17 cellular contexts compared by ENCODE assay signal in the genomic region with DNA sequence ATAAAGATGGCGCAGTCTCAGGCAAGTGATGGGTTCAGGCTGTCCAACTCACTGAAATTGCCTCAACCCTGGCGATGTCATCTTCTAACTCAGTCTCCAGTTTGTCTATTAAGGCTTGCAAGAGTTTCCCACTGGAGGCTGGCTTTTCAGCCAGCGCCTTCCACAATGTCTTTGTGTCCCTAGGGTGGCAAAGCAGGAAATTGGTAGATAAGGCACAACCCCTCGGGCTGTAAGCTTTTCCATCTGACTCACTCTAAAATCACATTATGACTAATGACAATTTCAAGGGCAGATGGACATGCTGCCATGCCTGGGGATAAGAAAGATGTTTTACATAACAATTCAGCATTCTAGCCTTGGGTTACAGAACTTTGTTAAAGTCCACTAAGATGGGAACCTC.
DNase-seq lines count a peak whose midpoint lies in the region; ATAC-seq and TF ChIP-seq lines count a peak whose summit lies in the region.
"Had no signal": no experiment of that assay in that cellular context is flagged by ENCODE, and none has a peak within 500 bp of the region (broad histone marks: within the 10 kb centered on the region; RNA-seq: fewer than 3 reads in every experiment).

No MANE protein-coding gene starts in this region.

- ATAC-seq in SK-N-SH treated with all-trans-retinoic acid at 6 μM for 48 hours (no peak), mucosa of descending colon (no peak)
- ATAC-seq: effector memory CD8-positive, alpha-beta T cell had no signal

- H3K36me3 ChIP-seq in A673 (ENCODE audit: insufficient read depth, low read length, poor library complexity, severe bottlenecking) (no peaks in the 10 kb centered on the region), mucosa of descending colon (ENCODE audit: low read depth) (no peaks in the 10 kb centered on the region)
- H3K36me3 ChIP-seq: suprapubic skin had no signal

- peak; percentile 88 for DNase-seq in A673 (ENCODE audit: low spot score)
- peak; percentile 69 for DNase-seq in HS-5 (ENCODE audit: low read depth)
- DNase-seq in glomerular visceral epithelial cell (ENCODE audit: extremely low spot score), result peak; percentile 23
- no peak for DNase-seq in mucosa of descending colon
- no peak for DNase-seq in effector CD8-positive, alpha-beta T cell (lab: John Stamatoyannopoulos, UW)
- DNase-seq in SIG-M5 treated with dmso at 0.1 percent for 504 hours (lab: John Stamatoyannopoulos, UW; ENCODE audit: unreplicated experiment), result no peak
- no peak for DNase-seq in DMS153 (lab: John Stamatoyannopoulos, UW)
- DNase-seq: activated CD8-positive, alpha-beta memory T cell treated with anti-CD3 and anti-CD28 coated beads for 24 hours; activated gamma-delta T cell; effector memory CD8-positive, alpha-beta T cell; NCI-H1417; NCI-H526; SHP77; stimulated activated CD4-positive, alpha-beta T cell treated with anti-CD3 and anti-CD28 coated beads, Interleukin-15, amount 100 ng/mL, for 24 hours had no signal

- intact Hi-C loops in A673 (cut with micrococcal nuclease; ENCODE audit: unreplicated experiment) (no loop called here), mucosa of descending colon (cut with DNase I, micrococcal nuclease) (no loop called here)

- H3K9me3 ChIP-seq in A673 (ENCODE audit: low read depth, low read length, poor library complexity, severe bottlenecking) (no peaks in the 10 kb centered on the region), mucosa of descending colon (no peaks in the 10 kb centered on the region)
- H3K9me3 ChIP-seq: suprapubic skin had no signal

- no peaks in the 10 kb centered on the region for H3K27me3 ChIP-seq in A673 (replicated peaks; ENCODE audit: insufficient read depth, low read depth, low read length, poor library complexity)
- H3K27me3 ChIP-seq: suprapubic skin had no signal

- H3K4me1 ChIP-seq in A673 (ENCODE audit: insufficient read depth, low read length, poor library complexity, severe bottlenecking) (no peaks in the 10 kb centered on the region), mucosa of descending colon (ENCODE audit: low read depth) (no peaks in the 10 kb centered on the region)
- H3K4me1 ChIP-seq: suprapubic skin had no signal

- H3K27ac ChIP-seq in A673 (ENCODE audit: low read depth, low read length, poor library complexity, severe bottlenecking), result no peak overlapping the region
- H3K27ac ChIP-seq: suprapubic skin, VCaP had no signal

- H3K4me3 ChIP-seq in A673 (ENCODE audit: low read depth, low read length, poor library complexity, severe bottlenecking) (no peak overlapping the region), mucosa of descending colon (no peak overlapping the region)
- H3K4me3 ChIP-seq: suprapubic skin had no signal

- CTCF ChIA-PET in A673 (lab: Charles Lee), result no interaction called here

- BruUV-seq in A673 (replicated peaks; lab: Mats Ljungman, UMichigan), result no TSS peak

- POLR2A ChIA-PET in A673 (lab: Charles Lee; ENCODE audit: low non-redundant PET), result no interaction called here

- TF ChIP-seq CTCF in A673 (conservative IDR thresholded peaks at IDR 0.05; ENCODE audit: low read depth, low read length), result no peak
- TF ChIP-seq CTCF in mucosa of descending colon (IDR thresholded peaks at IDR 0.05), result no peak

TF ChIP-seq in SK-N-SH treated with all-trans-retinoic acid at 6 μM for 48 hours, 23 proteins besides CTCF, POLR2A, EP300 and RAD21:
- TF ChIP-seq ZFP3 (CRISPR knock-in tag; IDR thresholded peaks at IDR 0.05) (0 out of 2 replicates have a peak, but pooled peaks have one; percentile 18), TSHZ2 (CRISPR knock-in tag; IDR thresholded peaks at IDR 0.05) (no peak), TCF4 (CRISPR knock-in tag; IDR thresholded peaks at IDR 0.05; ENCODE audit: borderline replicate concordance) (peak; percentile 34; the same call in 1 of the 2 replicates)

Comparison
In these comparisons a context has a peak if more than half of its experiments do, and no peak if none do; other contexts are left out.
1. DNase-seq: peak in A673 (single experiment), HS-5 (single experiment) and glomerular visceral epithelial cell (single experiment); none in mucosa of descending colon (0 of 3), effector CD8-positive, alpha-beta T cell (single experiment), SIG-M5 treated with dmso at 0.1 percent for 504 hours (single experiment) and DMS153 (single experiment).